Comparison of ENCODE assay signal across 18 cellular contexts in genomic region chr2:145096582-145096981, GRCh38.
DNase-seq lines count a peak whose midpoint lies in the region; ATAC-seq, FAIRE-seq and TF ChIP-seq lines count a peak whose summit lies in the region.
"Had no signal": no experiment of that assay in that cellular context is flagged by ENCODE, and none has a peak within 500 bp of the region (broad histone marks: within the 10 kb centered on the region; RNA-seq: fewer than 3 reads in every experiment).

No MANE protein-coding gene starts in this region.

- no peaks in the 10 kb centered on the region for H3K79me2 ChIP-seq in osteoblast (ENCODE audit: insufficient read depth, low read length)

- no peak overlapping the region for H2AFZ ChIP-seq in osteoblast (ENCODE audit: low read length)

- no TSS peak for BruUV-seq in A673 (replicated peaks; lab: Mats Ljungman, UMichigan)

- TF ChIP-seq CTCF in osteoblast (IDR thresholded peaks at IDR 0.05; ENCODE audit: extremely low read depth, low read depth, low read length), result no peak
- TF ChIP-seq CTCF in A673 (conservative IDR thresholded peaks at IDR 0.05; ENCODE audit: low read depth, low read length), result no peak

- H3K4me2 ChIP-seq in osteoblast (ENCODE audit: insufficient read depth, low read length), result peak overlapping the region; percentile 63

- no peaks in the 10 kb centered on the region for H3K4me1 Mint-ChIP-seq in natural killer cell treated with Interleukin-12 subunit alpha and Interleukin-12 subunit beta and Interleukin-15 and Interleukin-18, amount 100 ng/mL, for 72 hours (ENCODE audit: low read depth in 2 of 2)
- H3K4me1 Mint-ChIP-seq: activated CD4-positive, alpha-beta T cell treated with anti-CD3 and anti-CD28 coated beads for 36 hours; CD4-positive, CD25-positive, alpha-beta regulatory T cell had no signal

- H3K4me1 ChIP-seq in osteoblast (ENCODE audit: insufficient read depth, low read length) (peaks cover 32% of the 10 kb centered on the region), A673 (ENCODE audit: insufficient read depth, low read length, poor library complexity, severe bottlenecking) (no peaks in the 10 kb centered on the region)
- H3K4me1 ChIP-seq: sigmoid colon had no signal

- POLR2A ChIA-PET in A673 (lab: Charles Lee; ENCODE audit: low non-redundant PET), result no interaction called here

- H3K36me3 ChIP-seq in osteoblast (ENCODE audit: insufficient read depth, low read length) (no peaks in the 10 kb centered on the region), A673 (ENCODE audit: insufficient read depth, low read length, poor library complexity, severe bottlenecking) (no peaks in the 10 kb centered on the region)
- H3K36me3 ChIP-seq: sigmoid colon, thoracic aorta had no signal

- H3K36me3 Mint-ChIP-seq in natural killer cell treated with Interleukin-12 subunit alpha and Interleukin-12 subunit beta and Interleukin-15 and Interleukin-18, amount 100 ng/mL, for 72 hours, result no peaks in the 10 kb centered on the region
- H3K36me3 Mint-ChIP-seq: CD4-positive, CD25-positive, alpha-beta regulatory T cell had no signal

- CTCF ChIA-PET in A673 (lab: Charles Lee), result no interaction called here

- no peaks in the 10 kb centered on the region for H4K20me1 ChIP-seq in osteoblast (ENCODE audit: insufficient read depth, low read length)

- ATAC-seq in natural killer cell treated with Interleukin-12 subunit alpha and Interleukin-12 subunit beta and Interleukin-15 and Interleukin-18, amount 100 ng/mL, for 72 hours, result no peak
- ATAC-seq: activated CD4-positive, alpha-beta T cell treated with anti-CD3 and anti-CD28 coated beads for 36 hours had no signal

- H3K27me3 Mint-ChIP-seq in natural killer cell treated with Interleukin-12 subunit alpha and Interleukin-12 subunit beta and Interleukin-15 and Interleukin-18, amount 100 ng/mL, for 72 hours, result peaks cover 7 to 18% of the 10 kb centered on the region in 2 donors
- H3K27me3 Mint-ChIP-seq: activated CD4-positive, alpha-beta T cell treated with anti-CD3 and anti-CD28 coated beads for 36 hours; CD4-positive, CD25-positive, alpha-beta regulatory T cell had no signal

- H3K27ac ChIP-seq in osteoblast (ENCODE audit: low read depth, low read length) (peak overlapping the region; percentile 91), A673 (ENCODE audit: low read depth, low read length, poor library complexity, severe bottlenecking) (no peak overlapping the region)
- H3K27ac ChIP-seq: sigmoid colon, thoracic aorta had no signal

- DNase-seq in GM03348 (ENCODE audit: low spot score) (peak; percentile 45), RCC 7860 (ENCODE audit: low spot score) (peak; percentile 86), erythroblast (lab: John Stamatoyannopoulos, UW) (peak; percentile 2 to 14), osteoblast (ENCODE audit: insufficient read length, low spot score, missing footprints) (no peak), A673 (ENCODE audit: low spot score) (no peak), amygdala (lab: John Stamatoyannopoulos, UW) (no peak)
- no peak for DNase-seq in effector CD4-positive, alpha-beta T cell
- DNase-seq in natural killer cell treated with Interleukin-12 subunit alpha and Interleukin-12 subunit beta and Interleukin-15 and Interleukin-18, amount 100 ng/mL, for 72 hours (ENCODE audit: low spot score), result no peak
- DNase-seq: activated CD4-positive, alpha-beta T cell treated with anti-CD3 and anti-CD28 coated beads for 36 hours; CD4-positive, CD25-positive, alpha-beta regulatory T cell; NCI-H1105; NCI-H2171; SHP77 treated with DMSO at 0.1 percent for 48 hours; sigmoid colon; stimulated activated CD4-positive, alpha-beta T cell treated with anti-CD3 and anti-CD28 coated beads, Interleukin-4, amount 100 ng/mL, for 1 hour had no signal

- intact Hi-C loops in A673 (cut with micrococcal nuclease; ENCODE audit: unreplicated experiment), result no loop called here

- H3K9me3 Mint-ChIP-seq in natural killer cell treated with Interleukin-12 subunit alpha and Interleukin-12 subunit beta and Interleukin-15 and Interleukin-18, amount 100 ng/mL, for 72 hours, result no peaks in the 10 kb centered on the region
- H3K9me3 Mint-ChIP-seq: T-helper 2 cell treated with Interferon-gamma antibody and Interleukin-4, amounts not matched to agents 5 μg/mL and 100 μg/mL, for 36 hours had no signal

- H3K4me3 ChIP-seq in osteoblast (ENCODE audit: insufficient read depth, low read length), result no peak overlapping the region
- H3K4me3 ChIP-seq in A673 (ENCODE audit: low read depth, low read length, poor library complexity, severe bottlenecking), result no peak overlapping the region
- H3K4me3 ChIP-seq: sigmoid colon, thoracic aorta had no signal

- H3K27me3 ChIP-seq in osteoblast (ENCODE audit: insufficient read depth, low read length), result no peaks in the 10 kb centered on the region
- no peaks in the 10 kb centered on the region for H3K27me3 ChIP-seq in A673 (replicated peaks; ENCODE audit: insufficient read depth, low read depth, low read length, poor library complexity)
- H3K27me3 ChIP-seq: sigmoid colon had no signal

- no peaks in the 10 kb centered on the region for H3K9me3 ChIP-seq in osteoblast (ENCODE audit: low read depth, low read length)
- peaks cover 4% of the 10 kb centered on the region for H3K9me3 ChIP-seq in A673 (ENCODE audit: low read depth, low read length, poor library complexity, severe bottlenecking)
- H3K9me3 ChIP-seq: sigmoid colon, thoracic aorta had no signal

- no peak overlapping the region for H3K4me3 Mint-ChIP-seq in natural killer cell treated with Interleukin-12 subunit alpha and Interleukin-12 subunit beta and Interleukin-15 and Interleukin-18, amount 100 ng/mL, for 72 hours
- H3K4me3 Mint-ChIP-seq: activated CD4-positive, alpha-beta T cell treated with anti-CD3 and anti-CD28 coated beads for 36 hours; T-helper 2 cell treated with Interferon-gamma antibody and Interleukin-4, amounts not matched to agents 5 μg/mL and 100 μg/mL, for 36 hours had no signal

- H3K27ac Mint-ChIP-seq in natural killer cell treated with Interleukin-12 subunit alpha and Interleukin-12 subunit beta and Interleukin-15 and Interleukin-18, amount 100 ng/mL, for 72 hours, result no peak overlapping the region
- H3K27ac Mint-ChIP-seq: activated CD4-positive, alpha-beta T cell treated with anti-CD3 and anti-CD28 coated beads for 36 hours; CD4-positive, CD25-positive, alpha-beta regulatory T cell; T-helper 2 cell treated with Interferon-gamma antibody and Interleukin-4, amounts not matched to agents 5 μg/mL and 100 μg/mL, for 36 hours had no signal

- peak; percentile 87 for FAIRE-seq in RCC 7860 (lab: Jason Lieb, UNC)
- FAIRE-seq: frontal cortex had no signal

- TF ChIP-seq POLR2A in erythroblast (IDR thresholded peaks at IDR 0.05; ENCODE audit: low read length), result no peak

Comparison
In these comparisons a context has a peak if more than half of its experiments do, and no peak if none do; other contexts are left out.
1. DNase-seq: peak in GM03348 (single experiment), RCC 7860 (single experiment) and erythroblast (2 of 2); none in osteoblast (single experiment), effector CD4-positive, alpha-beta T cell (single experiment), A673 (single experiment), natural killer cell treated with Interleukin-12 subunit alpha and Interleukin-12 subunit beta and Interleukin-15 and Interleukin-18, amount 100 ng/mL, for 72 hours (single experiment) and amygdala (0 of 56).